In the genomic region with DNA sequence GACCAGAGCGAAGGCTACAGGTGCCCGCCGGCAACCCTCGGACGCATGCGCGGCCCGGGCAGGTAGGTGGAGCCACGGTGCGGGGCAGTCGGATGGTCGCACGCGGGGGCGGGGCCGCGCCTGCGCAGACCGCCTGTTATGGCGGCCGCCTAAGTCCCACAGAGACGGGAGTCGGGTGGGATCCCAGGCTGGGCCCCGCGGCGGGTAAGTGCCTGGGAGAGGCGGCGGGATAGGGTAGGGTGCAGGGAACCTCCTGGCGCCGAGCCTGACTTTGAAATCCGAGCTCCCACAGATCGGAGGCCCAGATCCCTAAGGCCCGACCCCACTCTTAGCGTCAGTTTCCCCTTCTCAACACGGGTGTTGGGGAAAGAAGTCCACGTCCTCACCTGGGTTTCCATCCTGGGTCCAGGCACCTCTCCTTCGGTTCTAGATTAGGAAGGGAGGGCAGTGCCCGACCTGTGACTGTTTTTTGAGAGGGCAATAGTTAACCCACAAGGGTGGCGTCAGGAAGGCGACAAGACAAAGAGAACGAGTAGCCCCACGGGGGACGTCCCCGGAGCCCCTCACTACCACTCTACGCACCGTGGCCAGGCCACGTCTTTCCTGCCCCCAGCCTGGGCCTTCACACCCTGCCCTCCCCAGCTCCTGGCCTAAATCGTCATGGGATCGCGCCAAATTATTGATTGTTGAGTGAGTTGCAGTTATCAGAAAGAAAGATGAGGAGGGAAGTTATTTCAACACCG, we compare ENCODE assay signal across 1 cellular context.
TF ChIP-seq lines count a peak whose summit lies in the region.

A gene with protein sequence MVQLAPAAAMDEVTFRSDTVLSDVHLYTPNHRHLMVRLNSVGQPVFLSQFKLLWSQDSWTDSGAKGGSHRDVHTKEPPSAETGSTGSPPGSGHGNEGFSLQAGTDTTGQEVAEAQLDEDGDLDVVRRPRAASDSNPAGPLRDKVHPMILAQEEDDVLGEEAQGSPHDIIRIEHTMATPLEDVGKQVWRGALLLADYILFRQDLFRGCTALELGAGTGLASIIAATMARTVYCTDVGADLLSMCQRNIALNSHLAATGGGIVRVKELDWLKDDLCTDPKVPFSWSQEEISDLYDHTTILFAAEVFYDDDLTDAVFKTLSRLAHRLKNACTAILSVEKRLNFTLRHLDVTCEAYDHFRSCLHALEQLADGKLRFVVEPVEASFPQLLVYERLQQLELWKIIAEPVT (plus strand): TSS at position 127 of the 743 bp plus-strand sequence. CDS start 3,968 bp downstream, outside the sequence.

TF ChIP-seq in H1, 55 proteins besides CTCF, POLR2A, EP300 and RAD21 (continued from another document):
- TF ChIP-seq CHD2 (IDR thresholded peaks at IDR 0.05; ENCODE audit: low read length) (no peak), CBX8 (IDR thresholded peaks at IDR 0.05; ENCODE audit: borderline replicate concordance, low read depth, low read length) (no peak)
TF ChIP-seq in H1: peak in this region for 14.
